10 cellular contexts compared by ENCODE assay signal in the genomic region with DNA sequence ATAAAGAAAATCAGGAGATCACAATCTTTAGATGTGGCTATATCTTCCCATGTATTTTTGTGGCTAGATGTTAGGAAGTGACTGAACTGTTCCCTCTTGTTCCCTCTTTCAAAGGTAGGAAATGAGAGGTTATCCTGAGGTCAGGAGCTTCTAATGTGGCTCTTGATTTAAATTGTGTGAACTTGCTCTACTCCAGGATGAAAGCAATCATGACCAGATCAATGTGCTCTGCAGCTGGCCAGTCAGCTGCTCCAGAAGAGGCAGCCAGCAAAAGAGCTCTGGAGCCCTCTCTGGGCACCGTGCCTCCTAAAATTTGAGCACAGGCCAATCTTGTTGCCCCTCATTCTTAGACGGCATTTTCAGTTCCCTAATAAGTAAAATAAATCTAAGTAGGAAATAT. TPM values are rescaled to one million over a fixed set of nuclear protein-coding genes. Genes with fewer than 3 reads are reported as not detected.
DNase-seq lines count a peak whose midpoint lies in the region; ATAC-seq lines count a peak whose summit lies in the region.
"Had no signal": no experiment of that assay in that cellular context is flagged by ENCODE, and none has a peak within 500 bp of the region (broad histone marks: within the 10 kb centered on the region; RNA-seq: fewer than 3 reads in every experiment).

No MANE protein-coding gene starts in this region.

- no peak overlapping the region for H2BK5ac ChIP-seq in mesenchymal stem cell (ENCODE audit: low read depth, low read length, poor library complexity, severe bottlenecking)

- H2BK120ac ChIP-seq in mesenchymal stem cell (ENCODE audit: low read depth, low read length) = no peak overlapping the region

- H3K4me3 ChIP-seq in ACC112 (ENCODE audit: low read depth, low read length) = 0 out of 2 replicates have a peak overlapping the region, but pooled peaks have one; percentile 0
- no peak overlapping the region for H3K4me3 ChIP-seq in mesenchymal stem cell (ENCODE audit: insufficient read depth in 1 of 2, low read depth in 1 of 2, low read length in 2 of 2)

- H3K9me3 ChIP-seq in mesenchymal stem cell (ENCODE audit: control insufficient read depth, low read length) = no peaks in the 10 kb centered on the region

- H3K4me1 Mint-ChIP-seq in activated naive CD4-positive, alpha-beta T cell treated with anti-CD3 and anti-CD28 coated beads for 36 hours (ENCODE audit: low read depth) = peaks cover 71% of the 10 kb centered on the region

- peak; percentile 47 for DNase-seq in NCI-H1105 (lab: John Stamatoyannopoulos, UW)
- DNase-seq in dermis blood vessel endothelial cell = peak; percentile 80
- DNase-seq in mesenchymal stem cell = no peak
- no peak for DNase-seq in DMS114 treated with DMSO at 0.1 percent for 48 hours (lab: John Stamatoyannopoulos, UW; ENCODE audit: unreplicated experiment)
- no peak for DNase-seq in activated naive CD4-positive, alpha-beta T cell treated with anti-CD3 and anti-CD28 coated beads for 36 hours
- DNase-seq: NCI-H2107, T-helper 9 cell had no signal

- peaks cover 94% of the 10 kb centered on the region for H3K79me2 ChIP-seq in ACC112 (ENCODE audit: control insufficient read depth, insufficient read depth, low read length, unreplicated experiment)

- WGBS in mesenchymal stem cell = 100% methylated on average over 1 of the region's 2 CpGs

- H3K79me1 ChIP-seq in mesenchymal stem cell (replicated peaks; ENCODE audit: low read length, poor library complexity, severe bottlenecking) = no peaks in the 10 kb centered on the region

- no peak overlapping the region for H3K27ac Mint-ChIP-seq in activated naive CD4-positive, alpha-beta T cell treated with anti-CD3 and anti-CD28 coated beads for 36 hours

- peaks cover 43% of the 10 kb centered on the region for H3K4me1 ChIP-seq in ACC112 (ENCODE audit: control insufficient read depth, insufficient read depth, low read length, unreplicated experiment)
- H3K4me1 ChIP-seq in mesenchymal stem cell (ENCODE audit: control insufficient read depth, insufficient read depth, low read depth, low read length) = peaks cover 6% of the 10 kb centered on the region

- H3K27me3 ChIP-seq in ACC112 (ENCODE audit: insufficient read depth, low read length) (no peaks in the 10 kb centered on the region), mesenchymal stem cell (ENCODE audit: control insufficient read depth in 1 of 2, insufficient read depth in 1 of 2, low read length in 2 of 2) (no peaks in the 10 kb centered on the region)

- H3K9me3 Mint-ChIP-seq in activated naive CD4-positive, alpha-beta T cell treated with anti-CD3 and anti-CD28 coated beads for 36 hours = no peaks in the 10 kb centered on the region

- no peaks in the 10 kb centered on the region for H3K36me3 ChIP-seq in ACC112 (ENCODE audit: insufficient read depth, low read length)
- H3K36me3 ChIP-seq in mesenchymal stem cell (ENCODE audit: control insufficient read depth in 1 of 2, insufficient read depth in 2 of 2, low read depth in 1 of 2, low read length in 2 of 2) = no peaks in the 10 kb centered on the region

- H2AK5ac ChIP-seq in mesenchymal stem cell (ENCODE audit: low read length, severe bottlenecking) = no peak overlapping the region

- H3K23ac ChIP-seq in mesenchymal stem cell (ENCODE audit: low read length in 2 of 2) = no peak overlapping the region

- intact Hi-C loops in activated naive CD4-positive, alpha-beta T cell treated with anti-CD3 and anti-CD28 coated beads for 36 hours (cut with micrococcal nuclease) = no loop called here

- CTCF ChIA-PET in activated naive CD4-positive, alpha-beta T cell treated with anti-CD3 and anti-CD28 coated beads for 36 hours (lab: Charles Lee) = interaction anchor here (1.1 to 1.6 kb wide), 2 partner anchors 20 to 148 kb away, joined by 3 to 7 read pairs; no protein-coding TSS in a partner anchor

- peak overlapping the region; percentile 2; the same call in 1 of the 2 replicates for H3K27ac ChIP-seq in ACC112 (ENCODE audit: low read depth, low read length)
- no peak overlapping the region for H3K27ac ChIP-seq in mesenchymal stem cell (ENCODE audit: low read length, poor library complexity, severe bottlenecking)

- no peak overlapping the region for H2BK12ac ChIP-seq in mesenchymal stem cell (ENCODE audit: low read length in 2 of 2)

- no peaks in the 10 kb centered on the region for H3K27me3 Mint-ChIP-seq in activated naive CD4-positive, alpha-beta T cell treated with anti-CD3 and anti-CD28 coated beads for 36 hours (ENCODE audit: low read depth)

- H3K4ac ChIP-seq in mesenchymal stem cell (ENCODE audit: low read depth in 1 of 2, low read length in 2 of 2) = no peak overlapping the region

- H3K36me3 Mint-ChIP-seq in activated naive CD4-positive, alpha-beta T cell treated with anti-CD3 and anti-CD28 coated beads for 36 hours (ENCODE audit: low read depth) = peaks cover 7% of the 10 kb centered on the region

- H3K4me3 Mint-ChIP-seq in activated naive CD4-positive, alpha-beta T cell treated with anti-CD3 and anti-CD28 coated beads for 36 hours = no peak overlapping the region

- H4K91ac ChIP-seq in mesenchymal stem cell (ENCODE audit: low read length) = no peak overlapping the region

- H3K9ac ChIP-seq in mesenchymal stem cell (ENCODE audit: low read length) = peak overlapping the region; percentile 16

- ATAC-seq in GM18520 (IDR thresholded peaks at IDR 0.05; ENCODE audit: unreplicated experiment) (no peak), HG03039 (IDR thresholded peaks at IDR 0.05; ENCODE audit: unreplicated experiment) (no peak)

- no peak overlapping the region for H2BK15ac ChIP-seq in mesenchymal stem cell (ENCODE audit: low read depth, poor library complexity, severe bottlenecking)

- no peak overlapping the region for H4K8ac ChIP-seq in mesenchymal stem cell (ENCODE audit: low read length)

- H2AFZ ChIP-seq in ACC112 (ENCODE audit: low read length, unreplicated experiment) = no peak overlapping the region
- H2AFZ ChIP-seq in mesenchymal stem cell (ENCODE audit: low read depth, low read length) = no peak overlapping the region

- H3K14ac ChIP-seq in mesenchymal stem cell (ENCODE audit: low read length in 2 of 2) = no peak overlapping the region

- H3K18ac ChIP-seq in mesenchymal stem cell (ENCODE audit: low read depth in 1 of 2, low read length in 2 of 2) = no peak overlapping the region

- no peak overlapping the region for H3K4me2 ChIP-seq in mesenchymal stem cell (ENCODE audit: low read length, poor library complexity, severe bottlenecking)

RNA-seq across cellular contexts. Expression of gene CDK17, which starts 32.0 kb away (rescaled TPM):
- 182 and 232 TPM in 2 replicates for total RNA-seq in dermis blood vessel endothelial cell
- polyA plus RNA-seq in mesenchymal stem cell (2013, experiment 1 of 2) = 16.3 TPM
- polyA plus RNA-seq in mesenchymal stem cell (2013, experiment 2 of 2) = 16.3 TPM
- 10 to 100 TPM; 41.4 to 45.8 TPM for total RNA-seq in activated naive CD4-positive, alpha-beta T cell treated with anti-CD3 and anti-CD28 coated beads for 36 hours

Comparison
In these comparisons a context has a peak if more than half of its experiments do, and no peak if none do; other contexts are left out.
1. DNase-seq: peak in NCI-H1105 (single experiment) and dermis blood vessel endothelial cell (single experiment); none in mesenchymal stem cell (single experiment), DMS114 treated with DMSO at 0.1 percent for 48 hours (single experiment) and activated naive CD4-positive, alpha-beta T cell treated with anti-CD3 and anti-CD28 coated beads for 36 hours (single experiment).